ENCODE assay signal across 9 cellular contexts in genomic region chr16:81094771-81095251, GRCh38. TPM values are rescaled to one million over a fixed set of nuclear protein-coding genes. Genes with fewer than 3 reads are reported as not detected.
DNase-seq lines count a peak whose midpoint lies in the region; ATAC-seq and TF ChIP-seq lines count a peak whose summit lies in the region.
"Had no signal": no experiment of that assay in that cellular context is flagged by ENCODE, and none has a peak within 500 bp of the region (broad histone marks: within the 10 kb centered on the region; RNA-seq: fewer than 3 reads in every experiment).

No MANE protein-coding gene starts in this region.

- peaks cover 13 to 31% (median 24%) of the 10 kb centered on the region in 10 experiments; a peak in 19 of 20 replicates for H3K4me1 ChIP-seq in BLaER1 treated with 17β-estradiol and CSF1 and Interleukin-3, amounts not matched to agents 10 nM and 100 nM
- H3K4me1 ChIP-seq in mammary epithelial cell (ENCODE audit: insufficient read depth, low read length): peaks cover 7% of the 10 kb centered on the region

- peak overlapping the region in 5 of 11 experiments; percentile 8 to 90 (median 88); a peak in 5 of 22 replicates for H3K9ac ChIP-seq in BLaER1 treated with 17β-estradiol and CSF1 and Interleukin-3, amounts not matched to agents 10 nM and 100 nM
- peak overlapping the region; percentile 63 for H3K9ac ChIP-seq in mammary epithelial cell (ENCODE audit: insufficient read depth, low read length)

- in situ Hi-C loops in mammary epithelial cell (cut with MboI; ENCODE audit: low sequenced_read_pairs in 2 of 2): no loop called here

- H2AFZ ChIP-seq in mammary epithelial cell (ENCODE audit: low read depth, low read length): peak overlapping the region; percentile 51

- H3K9me3 ChIP-seq in BLaER1 treated with 17β-estradiol and CSF1 and Interleukin-3, amounts not matched to agents 10 nM and 100 nM (replicated peaks in 1 of 11): no peaks in the 10 kb centered on the region
- no peaks in the 10 kb centered on the region for H3K9me3 ChIP-seq in mammary epithelial cell (replicated peaks; ENCODE audit: insufficient read depth, low read length)
- H3K9me3 ChIP-seq: ovary had no signal

- H3K27me3 Mint-ChIP-seq in IgD-negative memory B cell: no peaks in the 10 kb centered on the region

- peak overlapping the region in 1 of 3 donors; percentile 82 for H3K27ac Mint-ChIP-seq in IgD-negative memory B cell

- 78% methylated on average over 20 of the region's 21 CpGs for WGBS in mammary epithelial cell (ENCODE audit: low coverage, missing lambda C conversion rate)

- intact Hi-C loops in mammary epithelial cell (cut with micrococcal nuclease): loop anchor here (5.0 to 10.0 kb wide), 2 partner anchors 102 to 220 kb away; partner anchors contain the start of gene GAN

- peaks cover 0 to 16% (median 0%) of the 10 kb centered on the region in 11 experiments; a peak in 3 of 22 replicates for H4K20me1 ChIP-seq in BLaER1 treated with 17β-estradiol and CSF1 and Interleukin-3, amounts not matched to agents 10 nM and 100 nM
- H4K20me1 ChIP-seq in mammary epithelial cell (ENCODE audit: insufficient read depth, low read length): no peaks in the 10 kb centered on the region

- ATAC-seq in HG03139 (IDR thresholded peaks at IDR 0.05; ENCODE audit: unreplicated experiment): no peak

- H3K4me2 ChIP-seq in BLaER1 treated with 17β-estradiol and CSF1 and Interleukin-3, amounts not matched to agents 10 nM and 100 nM: peak overlapping the region; percentile 81 to 98 (median 93); a peak in 21 of 22 replicates
- H3K4me2 ChIP-seq in mammary epithelial cell (ENCODE audit: insufficient read depth, low read depth, low read length): peak overlapping the region; percentile 91

- no peaks in the 10 kb centered on the region for H3K9me3 Mint-ChIP-seq in IgD-negative memory B cell

- peaks cover 0 to 25% (median 13%) of the 10 kb centered on the region in 11 experiments; a peak in 14 of 22 replicates for H3K36me3 ChIP-seq in BLaER1 treated with 17β-estradiol and CSF1 and Interleukin-3, amounts not matched to agents 10 nM and 100 nM
- peaks cover 3% of the 10 kb centered on the region for H3K36me3 ChIP-seq in mammary epithelial cell (ENCODE audit: insufficient read depth, low read length)
- H3K36me3 ChIP-seq: ovary had no signal

- BruUV-seq in mammary epithelial cell (replicated peaks; lab: Mats Ljungman, UMichigan): no TSS peak

- peaks cover 57% of the 10 kb centered on the region for H3K79me2 ChIP-seq in mammary epithelial cell (ENCODE audit: insufficient read depth, low read length)

- CTCF ChIA-PET in mammary epithelial cell (lab: Charles Lee; ENCODE audit: low non-redundant PET): no interaction called here

- H3K27ac ChIP-seq in BLaER1 treated with 17β-estradiol and CSF1 and Interleukin-3, amounts not matched to agents 10 nM and 100 nM: no peak overlapping the region
- peak overlapping the region; percentile 31 for H3K27ac ChIP-seq in mammary epithelial cell (ENCODE audit: insufficient read depth, low read depth, low read length)

- H3K27me3 ChIP-seq in BLaER1 treated with 17β-estradiol and CSF1 and Interleukin-3, amounts not matched to agents 10 nM and 100 nM: no peaks in the 10 kb centered on the region
- no peaks in the 10 kb centered on the region for H3K27me3 ChIP-seq in mammary epithelial cell (ENCODE audit: insufficient read depth, low read length)
- H3K27me3 ChIP-seq: ovary had no signal

- no peak for DNase-seq in mammary epithelial cell
- DNase-seq in myocyte (ENCODE audit: low read depth): peak; percentile 1
- no peak for DNase-seq in COLO829 (ENCODE audit: low spot score)
- DNase-seq in dermis blood vessel endothelial cell: no peak
- DNase-seq in SW480 (ENCODE audit: low spot score): no peak

- peak overlapping the region; percentile 76 to 90 (median 83) for H3K4me3 Mint-ChIP-seq in IgD-negative memory B cell

- dilution Hi-C loops in mammary epithelial cell (cut with HindIII; ENCODE audit: low sequenced_read_pairs): no loop called here

- peak overlapping the region in 8 of 10 experiments; percentile 75 to 90 (median 86); a peak in 15 of 20 replicates for H3K4me3 ChIP-seq in BLaER1 treated with 17β-estradiol and CSF1 and Interleukin-3, amounts not matched to agents 10 nM and 100 nM
- peak overlapping the region; percentile 85 to 95 (median 92) for H3K4me3 ChIP-seq in mammary epithelial cell (replicated peaks in 1 of 3; ENCODE audit: insufficient read depth in 1 of 3, low read depth in 2 of 3, low read length in 3 of 3)

- H3K36me3 Mint-ChIP-seq in IgD-negative memory B cell: peaks cover 4% of the 10 kb centered on the region

- no peak for TF ChIP-seq CTCF in mammary epithelial cell (conservative IDR thresholded peaks at IDR 0.05 in 1 of 2, IDR thresholded peaks at IDR 0.05 in 1 of 2; ENCODE audit: extremely low read depth in 1 of 2, insufficient read depth in 1 of 2, low read depth in 1 of 2, low read length in 2 of 2)

- peaks cover 2 to 10% (median 5%) of the 10 kb centered on the region in 3 donors for H3K4me1 Mint-ChIP-seq in IgD-negative memory B cell

RNA-seq across cellular contexts. Expression of gene GCSH, which starts 1.4 kb away (rescaled TPM):
- polyA plus RNA-seq in IgD-negative memory B cell (6.7 TPM), mammary epithelial cell (28.3 TPM)
- total RNA-seq in mammary epithelial cell (10 to 100 TPM; 27.5 to 41.9 TPM), myocyte (43.5 and 48.6 TPM in 2 replicates), dermis blood vessel endothelial cell (9.2 and 29.8 TPM in 2 replicates)
- 14.7 TPM for polyA minus RNA-seq in mammary epithelial cell
- polyA plus RNA-seq in myocyte (2012): 27.6 TPM

RNA-seq across cellular contexts. Expression of gene C16orf46, which starts 17.8 kb away (rescaled TPM):
- polyA plus RNA-seq in IgD-negative memory B cell: not detected
- under 1 TPM; 0.17 to 0.99 TPM for total RNA-seq in mammary epithelial cell
- polyA plus RNA-seq in mammary epithelial cell: 0.42 TPM
- not detected for polyA minus RNA-seq in mammary epithelial cell
- total RNA-seq in myocyte: 1.0 and 1.9 TPM in 2 replicates
- polyA plus RNA-seq in myocyte (2012): 0.54 TPM
- total RNA-seq in dermis blood vessel endothelial cell: 0.23 and 0.51 TPM in 2 replicates

RNA-seq across cellular contexts. Expression of gene ATMIN, which starts 59.2 kb away (rescaled TPM):
- polyA plus RNA-seq in IgD-negative memory B cell: 19.5 TPM
- total RNA-seq in mammary epithelial cell: 10 to 100 TPM; 31.7 to 60.8 TPM
- polyA plus RNA-seq in mammary epithelial cell: 27.3 TPM
- polyA minus RNA-seq in mammary epithelial cell: 29.2 TPM
- 44.7 and 55.6 TPM in 2 replicates for total RNA-seq in myocyte
- 17.3 TPM for polyA plus RNA-seq in myocyte (2012)
- total RNA-seq in dermis blood vessel endothelial cell: 40.0 and 43.9 TPM in 2 replicates
